Comparison of ENCODE assay signal across 1 cellular context in genomic region chr14:61569308-61569707, GRCh38.
TF ChIP-seq lines count a peak whose summit lies in the region.

No MANE protein-coding gene starts in this region.

TF ChIP-seq in HepG2, 621 proteins besides CTCF, POLR2A, EP300 and RAD21 (continued from another document):
- no peak for TF ChIP-seq ZNF646 (CRISPR knock-in tag; IDR thresholded peaks at IDR 0.05)
- no peak for TF ChIP-seq POLR2G (IDR thresholded peaks at IDR 0.05; ENCODE audit: low read depth, low read length)
- TF ChIP-seq KLF12 (CRISPR knock-in tag; IDR thresholded peaks at IDR 0.05; ENCODE audit: borderline replicate concordance): no peak
- no peak for TF ChIP-seq SCMH1 (CRISPR knock-in tag; IDR thresholded peaks at IDR 0.05; ENCODE audit: borderline replicate concordance)
- TF ChIP-seq ZSCAN12 (CRISPR knock-in tag; IDR thresholded peaks at IDR 0.05): no peak
- no peak for TF ChIP-seq ZKSCAN5 (CRISPR knock-in tag; IDR thresholded peaks at IDR 0.05)
TF ChIP-seq in HepG2: peak in this region for 0.
